ENCODE assay signal across 1 cellular context in genomic region chr1:145711213-145711651, GRCh38.
A peak's percentile ranks its signal among the peaks of the same experiment; 100 is the strongest.
TF ChIP-seq lines count a peak whose summit lies in the region.

No MANE protein-coding gene starts in this region.

TF ChIP-seq in HepG2, 621 proteins besides CTCF, POLR2A, EP300 and RAD21 (continued from another document and continues in another):
- TF ChIP-seq ZNF749 (CRISPR knock-in tag; IDR thresholded peaks at IDR 0.05; ENCODE audit: borderline replicate concordance), result no peak
- TF ChIP-seq, protein P1, sequence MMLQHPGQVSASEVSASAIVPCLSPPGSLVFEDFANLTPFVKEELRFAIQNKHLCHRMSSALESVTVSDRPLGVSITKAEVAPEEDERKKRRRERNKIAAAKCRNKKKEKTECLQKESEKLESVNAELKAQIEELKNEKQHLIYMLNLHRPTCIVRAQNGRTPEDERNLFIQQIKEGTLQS (CRISPR knock-in tag; IDR thresholded peaks at IDR 0.05), result no peak
- no peak for TF ChIP-seq NKX3-1 (CRISPR knock-in tag; IDR thresholded peaks at IDR 0.05)
- TF ChIP-seq ZNF276 (CRISPR knock-in tag; IDR thresholded peaks at IDR 0.05; ENCODE audit: low read depth), result peak; percentile 99
- TF ChIP-seq, protein P2, sequence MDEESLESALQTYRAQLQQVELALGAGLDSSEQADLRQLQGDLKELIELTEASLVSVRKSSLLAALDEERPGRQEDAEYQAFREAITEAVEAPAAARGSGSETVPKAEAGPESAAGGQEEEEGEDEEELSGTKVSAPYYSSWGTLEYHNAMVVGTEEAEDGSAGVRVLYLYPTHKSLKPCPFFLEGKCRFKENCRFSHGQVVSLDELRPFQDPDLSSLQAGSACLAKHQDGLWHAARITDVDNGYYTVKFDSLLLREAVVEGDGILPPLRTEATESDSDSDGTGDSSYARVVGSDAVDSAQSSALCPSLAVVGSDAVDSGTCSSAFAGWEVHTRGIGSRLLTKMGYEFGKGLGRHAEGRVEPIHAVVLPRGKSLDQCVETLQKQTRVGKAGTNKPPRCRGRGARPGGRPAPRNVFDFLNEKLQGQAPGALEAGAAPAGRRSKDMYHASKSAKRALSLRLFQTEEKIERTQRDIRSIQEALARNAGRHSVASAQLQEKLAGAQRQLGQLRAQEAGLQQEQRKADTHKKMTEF (CRISPR knock-in tag; IDR thresholded peaks at IDR 0.05), result peak; percentile 31; the same call in 1 of the 2 replicates
- TF ChIP-seq CREB1 (IDR thresholded peaks at IDR 0.05), result no peak
- peak; percentile 61 for TF ChIP-seq CREB1 (CRISPR knock-in tag; IDR thresholded peaks at IDR 0.05)
- TF ChIP-seq MEIS1 (CRISPR knock-in tag; IDR thresholded peaks at IDR 0.05; ENCODE audit: borderline replicate concordance), result 0 out of 2 replicates have a peak, but pooled peaks have one; percentile 59
- TF ChIP-seq HIC2 (CRISPR knock-in tag; IDR thresholded peaks at IDR 0.05; ENCODE audit: low read depth), result peak; percentile 72; the same call in 1 of the 2 replicates
- TF ChIP-seq, protein P3, sequence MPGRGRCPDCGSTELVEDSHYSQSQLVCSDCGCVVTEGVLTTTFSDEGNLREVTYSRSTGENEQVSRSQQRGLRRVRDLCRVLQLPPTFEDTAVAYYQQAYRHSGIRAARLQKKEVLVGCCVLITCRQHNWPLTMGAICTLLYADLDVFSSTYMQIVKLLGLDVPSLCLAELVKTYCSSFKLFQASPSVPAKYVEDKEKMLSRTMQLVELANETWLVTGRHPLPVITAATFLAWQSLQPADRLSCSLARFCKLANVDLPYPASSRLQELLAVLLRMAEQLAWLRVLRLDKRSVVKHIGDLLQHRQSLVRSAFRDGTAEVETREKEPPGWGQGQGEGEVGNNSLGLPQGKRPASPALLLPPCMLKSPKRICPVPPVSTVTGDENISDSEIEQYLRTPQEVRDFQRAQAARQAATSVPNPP (CRISPR knock-in tag; IDR thresholded peaks at IDR 0.05), result no peak
- TF ChIP-seq ZNF224 (CRISPR knock-in tag; IDR thresholded peaks at IDR 0.05), result no peak
- 0 out of 2 replicates have a peak, but pooled peaks have one; percentile 56 for TF ChIP-seq TGIF2 (CRISPR knock-in tag; IDR thresholded peaks at IDR 0.05)
- TF ChIP-seq, protein P4, sequence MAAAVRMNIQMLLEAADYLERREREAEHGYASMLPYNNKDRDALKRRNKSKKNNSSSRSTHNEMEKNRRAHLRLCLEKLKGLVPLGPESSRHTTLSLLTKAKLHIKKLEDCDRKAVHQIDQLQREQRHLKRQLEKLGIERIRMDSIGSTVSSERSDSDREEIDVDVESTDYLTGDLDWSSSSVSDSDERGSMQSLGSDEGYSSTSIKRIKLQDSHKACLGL (CRISPR knock-in tag; IDR thresholded peaks at IDR 0.05), result no peak
- no peak for TF ChIP-seq ZNF235 (CRISPR knock-in tag; IDR thresholded peaks at IDR 0.05; ENCODE audit: borderline replicate concordance)
- no peak for TF ChIP-seq ZNF337 (CRISPR knock-in tag; IDR thresholded peaks at IDR 0.05; ENCODE audit: borderline replicate concordance, low read depth)
- peak; percentile 71; the same call in 1 of the 2 replicates for TF ChIP-seq MED1 (CRISPR knock-in tag; IDR thresholded peaks at IDR 0.05)
- no peak for TF ChIP-seq PRDM10 (CRISPR knock-in tag; IDR thresholded peaks at IDR 0.05; ENCODE audit: low read depth)
- no peak for TF ChIP-seq NR2F6 (IDR thresholded peaks at IDR 0.05)
- peak; percentile 50; the same call in 1 of the 2 replicates for TF ChIP-seq NR2F6 (CRISPR knock-in tag; IDR thresholded peaks at IDR 0.05)
- TF ChIP-seq KLF6 (CRISPR knock-in tag; IDR thresholded peaks at IDR 0.05), result no peak
- TF ChIP-seq, protein P5, sequence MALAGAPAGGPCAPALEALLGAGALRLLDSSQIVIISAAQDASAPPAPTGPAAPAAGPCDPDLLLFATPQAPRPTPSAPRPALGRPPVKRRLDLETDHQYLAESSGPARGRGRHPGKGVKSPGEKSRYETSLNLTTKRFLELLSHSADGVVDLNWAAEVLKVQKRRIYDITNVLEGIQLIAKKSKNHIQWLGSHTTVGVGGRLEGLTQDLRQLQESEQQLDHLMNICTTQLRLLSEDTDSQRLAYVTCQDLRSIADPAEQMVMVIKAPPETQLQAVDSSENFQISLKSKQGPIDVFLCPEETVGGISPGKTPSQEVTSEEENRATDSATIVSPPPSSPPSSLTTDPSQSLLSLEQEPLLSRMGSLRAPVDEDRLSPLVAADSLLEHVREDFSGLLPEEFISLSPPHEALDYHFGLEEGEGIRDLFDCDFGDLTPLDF (CRISPR knock-in tag; IDR thresholded peaks at IDR 0.05), result no peak
- TF ChIP-seq, protein P6, sequence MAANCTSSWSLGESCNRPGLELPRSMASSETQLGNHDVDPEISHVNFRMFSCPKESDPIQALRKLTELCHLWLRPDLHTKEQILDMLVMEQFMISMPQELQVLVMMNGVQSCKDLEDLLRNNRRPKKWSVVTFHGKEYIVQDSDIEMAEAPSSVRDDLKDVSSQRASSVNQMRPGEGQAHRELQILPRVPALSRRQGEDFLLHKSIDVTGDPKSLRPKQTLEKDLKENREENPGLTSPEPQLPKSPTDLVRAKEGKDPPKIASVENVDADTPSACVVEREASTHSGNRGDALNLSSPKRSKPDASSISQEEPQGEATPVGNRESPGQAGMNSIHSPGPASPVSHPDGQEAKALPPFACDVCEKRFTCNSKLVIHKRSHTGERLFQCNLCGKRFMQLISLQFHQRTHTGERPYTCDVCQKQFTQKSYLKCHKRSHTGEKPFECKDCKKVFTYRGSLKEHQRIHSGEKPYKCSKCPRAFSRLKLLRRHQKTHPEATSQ (CRISPR knock-in tag; IDR thresholded peaks at IDR 0.05; ENCODE audit: borderline replicate concordance), result 0 out of 2 replicates have a peak, but pooled peaks have one; percentile 34
- no peak for TF ChIP-seq HOXA7 (CRISPR knock-in tag; IDR thresholded peaks at IDR 0.05)
- TF ChIP-seq, protein P7, sequence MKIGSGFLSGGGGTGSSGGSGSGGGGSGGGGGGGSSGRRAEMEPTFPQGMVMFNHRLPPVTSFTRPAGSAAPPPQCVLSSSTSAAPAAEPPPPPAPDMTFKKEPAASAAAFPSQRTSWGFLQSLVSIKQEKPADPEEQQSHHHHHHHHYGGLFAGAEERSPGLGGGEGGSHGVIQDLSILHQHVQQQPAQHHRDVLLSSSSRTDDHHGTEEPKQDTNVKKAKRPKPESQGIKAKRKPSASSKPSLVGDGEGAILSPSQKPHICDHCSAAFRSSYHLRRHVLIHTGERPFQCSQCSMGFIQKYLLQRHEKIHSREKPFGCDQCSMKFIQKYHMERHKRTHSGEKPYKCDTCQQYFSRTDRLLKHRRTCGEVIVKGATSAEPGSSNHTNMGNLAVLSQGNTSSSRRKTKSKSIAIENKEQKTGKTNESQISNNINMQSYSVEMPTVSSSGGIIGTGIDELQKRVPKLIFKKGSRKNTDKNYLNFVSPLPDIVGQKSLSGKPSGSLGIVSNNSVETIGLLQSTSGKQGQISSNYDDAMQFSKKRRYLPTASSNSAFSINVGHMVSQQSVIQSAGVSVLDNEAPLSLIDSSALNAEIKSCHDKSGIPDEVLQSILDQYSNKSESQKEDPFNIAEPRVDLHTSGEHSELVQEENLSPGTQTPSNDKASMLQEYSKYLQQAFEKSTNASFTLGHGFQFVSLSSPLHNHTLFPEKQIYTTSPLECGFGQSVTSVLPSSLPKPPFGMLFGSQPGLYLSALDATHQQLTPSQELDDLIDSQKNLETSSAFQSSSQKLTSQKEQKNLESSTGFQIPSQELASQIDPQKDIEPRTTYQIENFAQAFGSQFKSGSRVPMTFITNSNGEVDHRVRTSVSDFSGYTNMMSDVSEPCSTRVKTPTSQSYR (CRISPR knock-in tag; IDR thresholded peaks at IDR 0.05; ENCODE audit: borderline replicate concordance), result no peak
- TF ChIP-seq PPARG (CRISPR knock-in tag; conservative IDR thresholded peaks at IDR 0.05), result peak; percentile 70
- no peak for TF ChIP-seq MYC (CRISPR knock-in tag; IDR thresholded peaks at IDR 0.05; ENCODE audit: borderline replicate concordance)
- peak; percentile 52 for TF ChIP-seq HMG20A (CRISPR knock-in tag; IDR thresholded peaks at IDR 0.05; ENCODE audit: borderline replicate concordance)
- TF ChIP-seq, protein P8, sequence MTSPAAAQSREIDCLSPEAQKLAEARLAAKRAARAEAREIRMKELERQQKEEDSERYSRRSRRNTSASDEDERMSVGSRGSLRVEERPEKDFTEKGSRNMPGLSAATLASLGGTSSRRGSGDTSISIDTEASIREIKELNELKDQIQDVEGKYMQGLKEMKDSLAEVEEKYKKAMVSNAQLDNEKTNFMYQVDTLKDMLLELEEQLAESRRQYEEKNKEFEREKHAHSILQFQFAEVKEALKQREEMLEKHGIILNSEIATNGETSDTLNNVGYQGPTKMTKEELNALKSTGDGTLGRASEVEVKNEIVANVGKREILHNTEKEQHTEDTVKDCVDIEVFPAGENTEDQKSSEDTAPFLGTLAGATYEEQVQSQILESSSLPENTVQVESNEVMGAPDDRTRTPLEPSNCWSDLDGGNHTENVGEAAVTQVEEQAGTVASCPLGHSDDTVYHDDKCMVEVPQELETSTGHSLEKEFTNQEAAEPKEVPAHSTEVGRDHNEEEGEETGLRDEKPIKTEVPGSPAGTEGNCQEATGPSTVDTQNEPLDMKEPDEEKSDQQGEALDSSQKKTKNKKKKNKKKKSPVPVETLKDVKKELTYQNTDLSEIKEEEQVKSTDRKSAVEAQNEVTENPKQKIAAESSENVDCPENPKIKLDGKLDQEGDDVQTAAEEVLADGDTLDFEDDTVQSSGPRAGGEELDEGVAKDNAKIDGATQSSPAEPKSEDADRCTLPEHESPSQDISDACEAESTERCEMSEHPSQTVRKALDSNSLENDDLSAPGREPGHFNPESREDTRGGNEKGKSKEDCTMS (CRISPR knock-in tag; conservative IDR thresholded peaks at IDR 0.05), result no peak
- TF ChIP-seq MAX (IDR thresholded peaks at IDR 0.05), result peak; percentile 61
- TF ChIP-seq FOXP1 (IDR thresholded peaks at IDR 0.05), result no peak
- TF ChIP-seq FOXP1 (CRISPR knock-in tag; IDR thresholded peaks at IDR 0.05), result peak; percentile 58; the same call in 1 of the 2 replicates
